Comparison of ENCODE assay signal across 12 cellular contexts in the genomic region with DNA sequence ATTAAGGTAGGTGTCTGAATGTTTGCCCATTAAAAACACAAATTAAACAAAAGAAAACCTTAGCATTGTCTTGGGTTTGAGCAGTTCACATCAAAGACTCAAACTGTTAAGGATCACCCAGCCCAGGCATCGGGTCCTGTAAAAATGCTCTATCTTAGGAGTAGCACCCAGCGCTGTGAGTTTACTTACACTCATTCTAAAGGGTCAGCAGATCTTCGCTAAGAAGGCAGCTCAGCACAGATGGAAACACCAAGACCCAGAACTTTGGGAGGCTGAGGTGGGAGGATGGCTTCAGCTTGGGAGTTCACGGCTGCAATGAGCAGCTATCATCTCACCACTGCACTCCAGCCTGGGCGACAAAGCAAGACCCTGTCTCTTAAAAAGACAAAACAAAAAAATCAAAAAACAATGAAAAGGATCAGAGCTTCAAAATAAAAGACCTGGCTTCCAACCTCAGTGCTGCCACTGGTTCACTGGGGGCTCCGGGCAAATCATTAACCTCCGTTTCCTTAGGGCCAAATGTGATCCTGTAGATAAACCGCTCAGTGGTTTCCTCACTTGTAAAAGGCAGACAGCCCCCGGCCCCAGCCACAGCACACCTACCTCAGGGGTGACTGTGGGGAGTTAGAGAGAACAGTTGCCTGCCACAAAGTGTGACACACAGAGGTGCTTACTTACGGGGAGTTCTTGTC. TPM values are rescaled to one million over a fixed set of nuclear protein-coding genes. Genes with fewer than 3 reads are reported as not detected.
DNase-seq lines count a peak whose midpoint lies in the region; ATAC-seq and TF ChIP-seq lines count a peak whose summit lies in the region.
"Had no signal": no experiment of that assay in that cellular context is flagged by ENCODE, and none has a peak within 500 bp of the region (broad histone marks: within the 10 kb centered on the region; RNA-seq: fewer than 3 reads in every experiment).

No MANE protein-coding gene starts in this region.

- POLR2A ChIA-PET in activated CD8-positive, alpha-beta T cell treated with anti-CD3 and anti-CD28 coated beads, Interleukin-2, amount 10 ng/mL, durations not matched to agents 7 days and 5 days (lab: Charles Lee) = interaction anchor here (0.7 to 1.6 kb wide), 6 partner anchors 9 to 477 kb away, joined by 3 to 13 read pairs (median 4); a partner anchor contains a TSS

- H3K4me1 Mint-ChIP-seq in activated CD8-positive, alpha-beta T cell treated with anti-CD3 and anti-CD28 coated beads, Interleukin-2, amount 10 ng/mL, durations not matched to agents 7 days and 5 days (ENCODE audit: low read depth) = peaks cover 30% of the 10 kb centered on the region

- no peaks in the 10 kb centered on the region for H3K9me3 ChIP-seq in heart right ventricle
- no peaks in the 10 kb centered on the region for H3K9me3 ChIP-seq in esophagus squamous epithelium
- H3K9me3 ChIP-seq in subcutaneous abdominal adipose tissue (ENCODE audit: control insufficient read depth in 5 of 5, low read length in 5 of 5) = no peaks in the 10 kb centered on the region

- H3K4me1 ChIP-seq in heart right ventricle = peaks cover 2 to 49% (median 24%) of the 10 kb centered on the region in 9 donors
- H3K4me1 ChIP-seq in esophagus squamous epithelium = peaks cover 0 to 39% (median 2%) of the 10 kb centered on the region in 3 donors
- peaks cover 3 to 35% (median 11%) of the 10 kb centered on the region in 5 donors for H3K4me1 ChIP-seq in subcutaneous abdominal adipose tissue (ENCODE audit: control insufficient read depth in 5 of 5, insufficient read depth in 5 of 5, low read length in 5 of 5)

- no peak for TF ChIP-seq POLR2A in esophagus squamous epithelium (IDR thresholded peaks at IDR 0.05)

- DNase-seq in heart right ventricle (no peak), Right ventricle myocardium inferior (ENCODE audit: missing footprints) (no peak), esophagus squamous epithelium (lab: John Stamatoyannopoulos, UW) (no peak), NOMO-1 (lab: John Stamatoyannopoulos, UW; ENCODE audit: unreplicated experiment in 2 of 2) (no peak)
- peak; percentile 68 for DNase-seq in activated CD8-positive, alpha-beta T cell treated with anti-CD3 and anti-CD28 coated beads, Interleukin-2, amount 10 ng/mL, durations not matched to agents 7 days and 5 days
- DNase-seq: kidney, posterior cingulate gyrus had no signal

- H3K27ac ChIP-seq in heart right ventricle (peak overlapping the region in 8 of 10 donors; percentile 6 to 77 (median 64)), esophagus squamous epithelium (peak overlapping the region in 3 of 4 donors; percentile 10 to 39 (median 38)), subcutaneous abdominal adipose tissue (ENCODE audit: low read depth, low read length) (peak overlapping the region; percentile 64)

- peaks cover 81% of the 10 kb centered on the region for H3K36me3 Mint-ChIP-seq in activated CD8-positive, alpha-beta T cell treated with anti-CD3 and anti-CD28 coated beads, Interleukin-2, amount 10 ng/mL, durations not matched to agents 7 days and 5 days (ENCODE audit: low read depth)

- ATAC-seq in heart right ventricle (no peak), Right ventricle myocardium inferior (no peak), HG03039 (IDR thresholded peaks at IDR 0.05; ENCODE audit: unreplicated experiment) (no peak), HG02610 (IDR thresholded peaks at IDR 0.05; ENCODE audit: unreplicated experiment) (no peak)
- peak; percentile 80 for ATAC-seq in activated CD8-positive, alpha-beta T cell treated with anti-CD3 and anti-CD28 coated beads, Interleukin-2, amount 10 ng/mL, durations not matched to agents 7 days and 5 days

- no peak overlapping the region for H3K4me3 Mint-ChIP-seq in activated CD8-positive, alpha-beta T cell treated with anti-CD3 and anti-CD28 coated beads, Interleukin-2, amount 10 ng/mL, durations not matched to agents 7 days and 5 days

- peaks cover 0 to 100% (median 70%) of the 10 kb centered on the region in 9 donors for H3K36me3 ChIP-seq in heart right ventricle
- peaks cover 24 to 100% (median 59%) of the 10 kb centered on the region in 3 donors for H3K36me3 ChIP-seq in esophagus squamous epithelium
- H3K36me3 ChIP-seq in subcutaneous abdominal adipose tissue (ENCODE audit: control insufficient read depth in 5 of 5, insufficient read depth in 5 of 5, low read length in 5 of 5) = peaks cover 28 to 93% (median 88%) of the 10 kb centered on the region in 5 donors

- peak overlapping the region in 2 of 5 donors; percentile 5 to 7 for H3K9ac ChIP-seq in subcutaneous abdominal adipose tissue (ENCODE audit: low read length in 5 of 5)

- H3K27me3 ChIP-seq in heart right ventricle (no peaks in the 10 kb centered on the region), esophagus squamous epithelium (no peaks in the 10 kb centered on the region), subcutaneous abdominal adipose tissue (ENCODE audit: control insufficient read depth in 5 of 5, insufficient read depth in 4 of 5, low read length in 5 of 5) (no peaks in the 10 kb centered on the region)

- H3K27me3 Mint-ChIP-seq in activated CD8-positive, alpha-beta T cell treated with anti-CD3 and anti-CD28 coated beads, Interleukin-2, amount 10 ng/mL, durations not matched to agents 7 days and 5 days (ENCODE audit: low read depth) = no peaks in the 10 kb centered on the region

- CTCF ChIA-PET in activated CD8-positive, alpha-beta T cell treated with anti-CD3 and anti-CD28 coated beads, Interleukin-2, amount 10 ng/mL, durations not matched to agents 7 days and 5 days (lab: Charles Lee) = interaction anchor here (0.8 to 4.1 kb wide), 7 partner anchors 12 to 478 kb away, joined by 3 to 27 read pairs (median 5); a partner anchor contains a TSS

- no peak overlapping the region for H3K4me3 ChIP-seq in heart right ventricle
- H3K4me3 ChIP-seq in esophagus squamous epithelium = no peak overlapping the region
- H3K4me3 ChIP-seq in subcutaneous abdominal adipose tissue (ENCODE audit: low read depth in 1 of 5, low read length in 5 of 5) = peak overlapping the region in 1 of 5 donors; percentile 2

- no peak for TF ChIP-seq CTCF in heart right ventricle (IDR thresholded peaks at IDR 0.05)
- no peak for TF ChIP-seq CTCF in esophagus squamous epithelium (IDR thresholded peaks at IDR 0.05)

- peak overlapping the region; percentile 66 for H3K27ac Mint-ChIP-seq in activated CD8-positive, alpha-beta T cell treated with anti-CD3 and anti-CD28 coated beads, Interleukin-2, amount 10 ng/mL, durations not matched to agents 7 days and 5 days

- no peaks in the 10 kb centered on the region for H3K9me3 Mint-ChIP-seq in activated CD8-positive, alpha-beta T cell treated with anti-CD3 and anti-CD28 coated beads, Interleukin-2, amount 10 ng/mL, durations not matched to agents 7 days and 5 days (ENCODE audit: insufficient read depth)

- intact Hi-C loops in heart right ventricle (cut with DNase I) = no loop called here
- intact Hi-C loops in Right ventricle myocardium inferior (cut with DNase I) = no loop called here
- intact Hi-C loops in esophagus squamous epithelium (cut with DNase I) = no loop called here

- WGBS in heart right ventricle, 2 donors = 77 to 83% methylated on average over 10 of the region's 10 CpGs
- 68 to 78% methylated on average over 9 to 10 of the region's 10 CpGs for WGBS in esophagus squamous epithelium, 2 donors

RNA-seq across cellular contexts. Expression of a gene that starts 11.1 kb away (rescaled TPM):
- total RNA-seq in heart right ventricle (10 to 100 TPM; 44.4 to 70.6 (median 58.0) TPM), Right ventricle myocardium inferior (49.3 TPM), esophagus squamous epithelium (10 to 100 TPM in 1 of 4 donors, 1 to 10 TPM in 3; 8.0 to 14.7 (median 9.2) TPM)
- 10 to 100 TPM; 27.1 to 97.2 TPM for polyA plus RNA-seq in heart right ventricle
- total RNA-seq in activated CD8-positive, alpha-beta T cell treated with anti-CD3 and anti-CD28 coated beads, Interleukin-2, amount 10 ng/mL, durations not matched to agents 7 days and 5 days = 10 to 100 TPM; 25.2 to 30.5 TPM

RNA-seq across cellular contexts. Expression of a gene that starts 39.1 kb away (rescaled TPM):
- total RNA-seq in heart right ventricle = 1 to 10 TPM in 2 of 10 donors, under 1 TPM in 8; 0.04 to 1.2 (median 0.44) TPM
- under 1 TPM; 0.16 to 0.37 TPM for polyA plus RNA-seq in heart right ventricle
- 0.73 TPM for total RNA-seq in Right ventricle myocardium inferior
- not detected for total RNA-seq in activated CD8-positive, alpha-beta T cell treated with anti-CD3 and anti-CD28 coated beads, Interleukin-2, amount 10 ng/mL, durations not matched to agents 7 days and 5 days
- under 1 TPM in 3 of 4 donors, not detected in 1; under 0.01 to 0.21 (median 0.04) TPM for total RNA-seq in esophagus squamous epithelium
- total RNA-seq: esophagus mucosa had no signal

RNA-seq across cellular contexts. Expression of a gene that starts 57.7 kb away (rescaled TPM):
- total RNA-seq in heart right ventricle = not detected
- polyA plus RNA-seq in heart right ventricle = not detected
- total RNA-seq in Right ventricle myocardium inferior = not detected
- not detected for total RNA-seq in activated CD8-positive, alpha-beta T cell treated with anti-CD3 and anti-CD28 coated beads, Interleukin-2, amount 10 ng/mL, durations not matched to agents 7 days and 5 days
- not detected for total RNA-seq in esophagus squamous epithelium
- total RNA-seq: esophagus mucosa, H1, kidney had no signal
- polyA plus RNA-seq: H1 had no signal
